Comparison of ENCODE assay signal across 3 cellular contexts in genomic region chr13:68584776-68585175, GRCh38.
TF ChIP-seq lines count a peak whose summit lies in the region.

No MANE protein-coding gene starts in this region.

TF ChIP-seq in IMR-90, 13 proteins besides CTCF, POLR2A, EP300 and RAD21 (continued from another document):
- TF ChIP-seq RFX5 (IDR thresholded peaks at IDR 0.05; ENCODE audit: low read depth, low read length) (no peak), CEBPB (IDR thresholded peaks at IDR 0.05; ENCODE audit: low read depth, low read length) (peak; percentile 73), MXI1 (IDR thresholded peaks at IDR 0.05; ENCODE audit: borderline replicate concordance, low read depth, low read length) (no peak)

TF ChIP-seq in Ishikawa, 13 proteins besides CTCF, POLR2A, EP300 and RAD21 (continued from another document):
- TF ChIP-seq CEBPB (IDR thresholded peaks at IDR 0.05), result 0 out of 2 replicates have a peak, but pooled peaks have one; percentile 19

TF ChIP-seq in H1, 55 proteins besides CTCF, POLR2A, EP300 and RAD21 (continued from another document):
- TF ChIP-seq CEBPB (IDR thresholded peaks at IDR 0.05; ENCODE audit: low read depth, low read length), result 0 out of 2 replicates have a peak, but pooled peaks have one; percentile 47
